ENCODE assay signal across 8 cellular contexts in the genomic region with DNA sequence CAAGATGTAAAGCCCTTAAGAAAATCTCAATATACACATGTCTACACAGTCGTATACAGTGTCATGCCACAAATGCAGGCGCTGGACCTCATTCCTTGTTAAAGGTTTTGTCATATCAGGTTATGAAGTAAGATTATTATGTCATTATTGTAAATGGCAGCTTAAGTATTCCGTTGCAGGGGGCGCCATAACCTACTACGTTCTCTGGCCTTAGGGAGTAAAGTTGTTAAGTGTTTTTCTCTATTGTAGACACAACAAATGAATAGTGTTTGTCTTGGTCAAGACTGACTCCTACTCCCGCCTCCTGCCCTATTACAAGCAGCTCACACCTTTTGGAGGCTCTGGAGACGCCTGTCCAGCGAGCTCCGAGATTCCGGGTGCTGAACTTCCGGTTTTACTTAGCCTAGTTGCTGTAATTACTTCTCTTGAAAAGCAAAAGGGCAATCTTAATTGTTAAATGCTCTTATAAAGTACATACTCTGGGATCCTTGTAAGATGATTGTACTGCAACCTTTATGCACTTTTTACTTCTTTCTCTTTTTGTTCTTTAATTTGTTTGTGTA. TPM values are rescaled to one million over a fixed set of nuclear protein-coding genes. Genes with fewer than 3 reads are reported as not detected.
DNase-seq lines count a peak whose midpoint lies in the region; ATAC-seq and TF ChIP-seq lines count a peak whose summit lies in the region.

No MANE protein-coding gene starts in this region.

- H3K4me1 ChIP-seq in RWPE2 (ENCODE audit: insufficient read depth, poor library complexity, severe bottlenecking): peaks cover 8% of the 10 kb centered on the region
- H3K4me1 ChIP-seq in parathyroid adenoma: no peaks in the 10 kb centered on the region
- peaks cover 9% of the 10 kb centered on the region for H3K4me1 ChIP-seq in vagina

- peak; percentile 22 for DNase-seq in DMS79 (lab: John Stamatoyannopoulos, UW)
- DNase-seq in HUDEP-2 (lab: John Stamatoyannopoulos, UW; ENCODE audit: unreplicated experiment in 76 of 76): peak in 60 of 76 experiments; percentile 6 to 66 (median 35)
- DNase-seq in RWPE2 (ENCODE audit: low spot score): no peak
- peak; percentile 64 for DNase-seq in activated naive CD4-positive, alpha-beta T cell treated with Interleukin-2 at 50 U/mL for 16 hours
- DNase-seq in glomerular visceral epithelial cell (ENCODE audit: extremely low spot score): peak; percentile 52
- no peak for DNase-seq in vagina (ENCODE audit: extremely low spot score in 2 of 2)

- intact Hi-C loops in vagina (cut with DNase I): loop anchor here (5.0 kb wide), 1 partner anchor 316 kb away; the partner anchor contains the start of gene CYP51A1

- H3K27ac ChIP-seq in RWPE2 (ENCODE audit: poor library complexity, severe bottlenecking): peak overlapping the region; percentile 70
- H3K27ac ChIP-seq in parathyroid adenoma: peak overlapping the region; percentile 92
- peak overlapping the region; percentile 96 for H3K27ac ChIP-seq in vagina

- H3K4me3 ChIP-seq in RWPE2 (ENCODE audit: severe bottlenecking): peak overlapping the region; percentile 90
- peak overlapping the region; percentile 85 for H3K4me3 ChIP-seq in parathyroid adenoma (ENCODE audit: low read depth, low read length)
- H3K4me3 ChIP-seq in vagina: peak overlapping the region; percentile 91 to 98

- no peak overlapping the region for H3K9ac ChIP-seq in parathyroid adenoma

- peak overlapping the region; percentile 99 for H2AFZ ChIP-seq in parathyroid adenoma

- TF ChIP-seq CTCF in RWPE2 (IDR thresholded peaks at IDR 0.05; ENCODE audit: poor library complexity, severe bottlenecking) (peak; percentile 32), parathyroid adenoma (IDR thresholded peaks at IDR 0.05) (peak; percentile 28), vagina (IDR thresholded peaks at IDR 0.05) (peak in 2 of 3 experiments; percentile 3 to 11)

- ATAC-seq in GM21447 (IDR thresholded peaks at IDR 0.05; ENCODE audit: unreplicated experiment): peak; percentile 43
- ATAC-seq in RWPE2 (ENCODE audit: low read depth): peak; percentile 56

- no peaks in the 10 kb centered on the region for H3K9me3 ChIP-seq in RWPE2 (ENCODE audit: severe bottlenecking)
- H3K9me3 ChIP-seq in parathyroid adenoma (ENCODE audit: control insufficient read depth, low read length): no peaks in the 10 kb centered on the region
- no peaks in the 10 kb centered on the region for H3K9me3 ChIP-seq in vagina

- peaks cover 46% of the 10 kb centered on the region for H3K36me3 ChIP-seq in RWPE2 (ENCODE audit: low read depth)
- H3K36me3 ChIP-seq in parathyroid adenoma (ENCODE audit: control insufficient read depth, insufficient read depth, low read length): no peaks in the 10 kb centered on the region
- H3K36me3 ChIP-seq in vagina: peaks cover 0 to 29% of the 10 kb centered on the region in 2 donors

- peak overlapping the region; percentile 74 for H3K4me2 ChIP-seq in parathyroid adenoma (ENCODE audit: low read length)

- TF ChIP-seq POLR2A in vagina (IDR thresholded peaks at IDR 0.05): no peak

- H3K27me3 ChIP-seq in RWPE2 (ENCODE audit: insufficient read depth, poor library complexity, severe bottlenecking): no peaks in the 10 kb centered on the region
- H3K27me3 ChIP-seq in parathyroid adenoma (ENCODE audit: control insufficient read depth, insufficient read depth, low read length): no peaks in the 10 kb centered on the region
- H3K27me3 ChIP-seq in vagina: no peaks in the 10 kb centered on the region

- H3K79me2 ChIP-seq in parathyroid adenoma: no peaks in the 10 kb centered on the region

RNA-seq across cellular contexts. Expression of gene GATAD1, which starts 1.0 kb away (rescaled TPM):
- 30.4 TPM for total RNA-seq in vagina

RNA-seq across cellular contexts. Expression of gene ERVW-1, which starts 29.5 kb away (rescaled TPM):
- total RNA-seq in vagina: not detected

Comparison
In these comparisons a context has a peak if more than half of its experiments do, and no peak if none do; other contexts are left out.
1. DNase-seq: peak in DMS79 (single experiment), HUDEP-2 (60 of 76), activated naive CD4-positive, alpha-beta T cell treated with Interleukin-2 at 50 U/mL for 16 hours (single experiment) and glomerular visceral epithelial cell (single experiment); none in RWPE2 (single experiment) and vagina (0 of 2).
2. Peak in every context shown above with its lines, with median percentiles within 50 percentile points of each other: H3K27ac ChIP-seq, H3K4me3 ChIP-seq and CTCF ChIP-seq.